8 cellular contexts compared by ENCODE assay signal in the genomic region with DNA sequence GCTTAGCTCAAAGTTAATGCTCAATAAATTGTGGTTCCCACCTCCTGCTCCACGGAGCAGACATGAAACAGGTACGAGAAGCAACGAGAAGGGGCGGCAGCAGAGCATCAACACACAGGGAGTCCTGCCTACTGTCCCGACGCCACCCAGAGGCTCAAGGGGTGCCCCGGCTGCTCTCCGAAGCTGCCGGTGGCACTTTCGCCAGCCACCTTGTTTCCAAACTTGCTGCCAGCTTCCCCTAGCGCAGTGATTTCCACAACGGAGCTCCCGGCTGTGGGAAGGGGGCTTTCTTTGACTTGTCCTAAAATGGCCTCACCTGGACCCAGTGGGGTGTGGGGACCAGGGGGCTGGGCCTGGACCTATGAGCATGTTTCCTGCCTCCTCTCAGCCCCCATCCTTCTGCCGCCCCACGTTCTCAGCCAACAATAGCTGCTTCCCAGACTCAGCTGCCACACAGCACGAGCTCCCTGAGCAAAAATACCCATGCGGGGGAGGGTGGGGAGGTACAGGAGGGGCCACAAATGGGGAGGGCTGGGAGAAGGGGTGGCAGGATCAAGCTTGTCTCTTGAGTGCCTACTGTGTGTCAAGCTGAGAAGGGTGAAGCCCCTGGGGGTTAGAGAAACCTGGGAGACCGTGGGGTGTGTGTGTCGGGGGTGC. TPM values are rescaled to one million over a fixed set of nuclear protein-coding genes. Genes with fewer than 3 reads are reported as not detected.
DNase-seq lines count a peak whose midpoint lies in the region; ATAC-seq and FAIRE-seq lines count a peak whose summit lies in the region.

No MANE protein-coding gene starts in this region.

- peaks cover 97% of the 10 kb centered on the region for H3K4me1 Mint-ChIP-seq in stimulated activated naive CD8-positive, alpha-beta T cell treated with anti-CD3 and anti-CD28 coated beads, Interleukin-15, Interleukin-2, amounts not matched to agents 100 ng/mL and 50 ng/mL, for 24 hours (ENCODE audit: low read depth)

- H3K14ac ChIP-seq in neuronal stem cell (ENCODE audit: low read length): no peak overlapping the region

- peak overlapping the region; percentile 64 for H3K27ac ChIP-seq in effector memory CD4-positive, alpha-beta T cell (ENCODE audit: insufficient read depth, low read length, poor library complexity, severe bottlenecking)
- H3K27ac ChIP-seq in neuronal stem cell (replicated peaks; ENCODE audit: low read length): no peak overlapping the region

- no peaks in the 10 kb centered on the region for H3K27me3 ChIP-seq in effector memory CD4-positive, alpha-beta T cell (replicated peaks; ENCODE audit: control insufficient read depth, insufficient read depth, low read length, poor library complexity, severe bottlenecking)
- H3K27me3 ChIP-seq in neuronal stem cell (ENCODE audit: control insufficient read depth in 3 of 3, insufficient read depth in 3 of 3, low read depth in 1 of 3, low read length in 3 of 3): no peaks in the 10 kb centered on the region

- no CpG with 5 or more reads among the region's 19 CpGs for WGBS in neuronal stem cell (ENCODE audit: extremely low coverage in 2 of 2, insufficient read length in 2 of 2, insufficient replicate concordance in 1 of 2), 2 donors

- H2BK12ac ChIP-seq in neuronal stem cell (ENCODE audit: low read length): peak overlapping the region; percentile 24

- H3K27me3 Mint-ChIP-seq in stimulated activated naive CD8-positive, alpha-beta T cell treated with anti-CD3 and anti-CD28 coated beads, Interleukin-15, Interleukin-2, amounts not matched to agents 100 ng/mL and 50 ng/mL, for 24 hours: no peaks in the 10 kb centered on the region

- no peaks in the 10 kb centered on the region for H3K9me3 Mint-ChIP-seq in stimulated activated naive CD8-positive, alpha-beta T cell treated with anti-CD3 and anti-CD28 coated beads, Interleukin-15, Interleukin-2, amounts not matched to agents 100 ng/mL and 50 ng/mL, for 24 hours

- no peak overlapping the region for H3K9ac ChIP-seq in neuronal stem cell (ENCODE audit: low read depth, low read length, poor library complexity)

- peak overlapping the region; percentile 90 for H3K18ac ChIP-seq in neuronal stem cell (ENCODE audit: low read length)

- H4K91ac ChIP-seq in neuronal stem cell (ENCODE audit: low read depth, low read length, poor library complexity): no peak overlapping the region

- no peak overlapping the region for H3K23ac ChIP-seq in neuronal stem cell (ENCODE audit: low read depth, low read length, poor library complexity)

- H3K4me3 ChIP-seq in effector memory CD4-positive, alpha-beta T cell (ENCODE audit: insufficient read depth, low read depth, low read length, poor library complexity, severe bottlenecking): peak overlapping the region; percentile 15
- no peak overlapping the region for H3K4me3 ChIP-seq in neuronal stem cell (ENCODE audit: low read length in 2 of 2)

- H3K36me3 ChIP-seq in effector memory CD4-positive, alpha-beta T cell (ENCODE audit: control insufficient read depth, insufficient read depth, low read length): peaks cover 4% of the 10 kb centered on the region
- H3K36me3 ChIP-seq in neuronal stem cell (replicated peaks in 1 of 2; ENCODE audit: control insufficient read depth in 2 of 2, insufficient read depth in 2 of 2, low read length in 2 of 2): peaks cover 0 to 5% of the 10 kb centered on the region in 2 donors

- no peak overlapping the region for H3K4me2 ChIP-seq in neuronal stem cell (ENCODE audit: insufficient read depth, low read length, poor library complexity, severe bottlenecking)

- no peak overlapping the region for H3K4ac ChIP-seq in neuronal stem cell (ENCODE audit: low read length)

- H3K27ac Mint-ChIP-seq in stimulated activated naive CD8-positive, alpha-beta T cell treated with anti-CD3 and anti-CD28 coated beads, Interleukin-15, Interleukin-2, amounts not matched to agents 100 ng/mL and 50 ng/mL, for 24 hours: peak overlapping the region; percentile 87

- peaks cover 63% of the 10 kb centered on the region for H3K4me1 ChIP-seq in effector memory CD4-positive, alpha-beta T cell (ENCODE audit: control insufficient read depth, insufficient read depth, low read length, poor library complexity, severe bottlenecking)
- H3K4me1 ChIP-seq in neuronal stem cell (ENCODE audit: control insufficient read depth in 2 of 2, insufficient read depth in 1 of 2, low read depth in 1 of 2, low read length in 2 of 2): peaks cover 55 to 62% of the 10 kb centered on the region in 2 donors

- H4K8ac ChIP-seq in neuronal stem cell (ENCODE audit: low read depth, low read length): no peak overlapping the region

- ATAC-seq in stimulated activated naive CD8-positive, alpha-beta T cell treated with anti-CD3 and anti-CD28 coated beads, Interleukin-15, Interleukin-2, amounts not matched to agents 100 U/mL and 50 U/mL, for 24 hours: no peak
- ATAC-seq in GM21526 (IDR thresholded peaks at IDR 0.05; ENCODE audit: low FRiP score, unreplicated experiment): no peak

- peak overlapping the region; percentile 96 for H2AK5ac ChIP-seq in neuronal stem cell (ENCODE audit: low read depth, low read length)

- peak overlapping the region; percentile 62 for H3K4me3 Mint-ChIP-seq in stimulated activated naive CD8-positive, alpha-beta T cell treated with anti-CD3 and anti-CD28 coated beads, Interleukin-15, Interleukin-2, amounts not matched to agents 100 ng/mL and 50 ng/mL, for 24 hours

- no peak for DNase-seq in stimulated activated naive CD8-positive, alpha-beta T cell treated with anti-CD3 and anti-CD28 coated beads, Interleukin-15, Interleukin-2, amounts not matched to agents 100 U/mL and 50 U/mL, for 24 hours
- DNase-seq in effector memory CD4-positive, alpha-beta T cell: no peak
- DNase-seq in neuronal stem cell (ENCODE audit: low spot score) (no peak), NCI-H2196 treated with DMSO at 0.1 percent for 48 hours (lab: John Stamatoyannopoulos, UW; ENCODE audit: unreplicated experiment) (no peak), frontal cortex (ENCODE audit: low spot score in 2 of 2) (no peak), mucosa of gallbladder (ENCODE audit: low spot score) (no peak)

- no peak overlapping the region for H2AFZ ChIP-seq in neuronal stem cell (ENCODE audit: low read length)

- H2BK5ac ChIP-seq in neuronal stem cell (ENCODE audit: low read length): peak overlapping the region; percentile 59

- no peaks in the 10 kb centered on the region for H3K9me3 ChIP-seq in effector memory CD4-positive, alpha-beta T cell (ENCODE audit: control insufficient read depth, low read length)
- H3K9me3 ChIP-seq in neuronal stem cell (replicated peaks in 1 of 2; ENCODE audit: control insufficient read depth in 2 of 2, insufficient read depth in 1 of 2, low read depth in 1 of 2, low read length in 2 of 2): no peaks in the 10 kb centered on the region

- peaks cover 40% of the 10 kb centered on the region for H3K36me3 Mint-ChIP-seq in stimulated activated naive CD8-positive, alpha-beta T cell treated with anti-CD3 and anti-CD28 coated beads, Interleukin-15, Interleukin-2, amounts not matched to agents 100 ng/mL and 50 ng/mL, for 24 hours (ENCODE audit: low read depth)

- peak overlapping the region; percentile 93 for H2BK15ac ChIP-seq in neuronal stem cell (ENCODE audit: low read length)

- no peaks in the 10 kb centered on the region for H3K79me1 ChIP-seq in neuronal stem cell (ENCODE audit: low read depth, low read length)

- FAIRE-seq in frontal cortex (lab: Jason Lieb, UNC): no peak

- H2BK120ac ChIP-seq in neuronal stem cell (ENCODE audit: low read depth, low read length): peak overlapping the region; percentile 13

RNA-seq across cellular contexts. Expression of a gene that starts 35.6 kb away (rescaled TPM):
- 10.7 TPM for polyA plus RNA-seq in neuronal stem cell (2013, experiment 1 of 2)
- 10.7 TPM for polyA plus RNA-seq in neuronal stem cell (2013, experiment 2 of 2)
- total RNA-seq in frontal cortex: 8.2 TPM
- 140 TPM for total RNA-seq in mucosa of gallbladder

Comparison
In these comparisons a context has a peak if more than half of its experiments do, and no peak if none do; other contexts are left out.
1. RNA of a gene that starts 35.6 kb away (total RNA-seq): 140 TPM in mucosa of gallbladder (single experiment); 8.2 TPM in frontal cortex (single experiment); every median in the first group is over 10 times any median in the second.